In the genomic region with DNA sequence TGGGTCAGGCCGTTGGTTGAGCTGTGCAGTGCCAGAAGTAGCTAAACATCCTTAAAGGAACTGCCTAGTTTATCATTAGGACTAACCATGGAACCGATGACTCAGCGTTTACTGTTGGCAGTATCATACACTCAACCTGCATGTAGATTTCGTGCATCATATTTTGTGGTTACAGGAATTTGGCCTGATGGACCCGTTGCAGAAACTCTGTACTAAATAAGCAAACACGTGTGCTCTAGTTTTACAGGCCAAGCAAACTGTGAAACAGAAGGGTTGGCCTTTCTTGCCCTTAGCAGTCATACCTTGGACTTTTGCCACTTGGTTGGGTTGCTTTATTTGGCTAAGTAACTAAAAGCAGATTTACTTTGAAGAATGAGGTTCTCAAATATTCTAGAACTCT, we compare ENCODE assay signal across 1 cellular context.
TF ChIP-seq lines count a peak whose summit lies in the region.

No MANE protein-coding gene starts in this region.

TF ChIP-seq in HEK293, 187 proteins besides CTCF, POLR2A, EP300 and RAD21 (continued from another document):
- TF ChIP-seq, protein P1, sequence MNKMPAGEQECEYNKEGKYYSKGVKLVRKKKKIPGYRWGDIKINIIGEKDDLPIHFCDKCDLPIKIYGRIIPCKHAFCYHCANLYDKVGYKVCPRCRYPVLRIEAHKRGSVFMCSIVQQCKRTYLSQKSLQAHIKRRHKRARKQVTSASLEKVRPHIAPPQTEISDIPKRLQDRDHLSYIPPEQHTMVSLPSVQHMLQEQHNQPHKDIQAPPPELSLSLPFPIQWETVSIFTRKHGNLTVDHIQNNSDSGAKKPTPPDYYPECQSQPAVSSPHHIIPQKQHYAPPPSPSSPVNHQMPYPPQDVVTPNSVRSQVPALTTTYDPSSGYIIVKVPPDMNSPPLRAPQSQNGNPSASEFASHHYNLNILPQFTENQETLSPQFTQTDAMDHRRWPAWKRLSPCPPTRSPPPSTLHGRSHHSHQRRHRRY (tag by site-specific recombination; IDR thresholded peaks at IDR 0.05): no peak
- TF ChIP-seq, protein P2, sequence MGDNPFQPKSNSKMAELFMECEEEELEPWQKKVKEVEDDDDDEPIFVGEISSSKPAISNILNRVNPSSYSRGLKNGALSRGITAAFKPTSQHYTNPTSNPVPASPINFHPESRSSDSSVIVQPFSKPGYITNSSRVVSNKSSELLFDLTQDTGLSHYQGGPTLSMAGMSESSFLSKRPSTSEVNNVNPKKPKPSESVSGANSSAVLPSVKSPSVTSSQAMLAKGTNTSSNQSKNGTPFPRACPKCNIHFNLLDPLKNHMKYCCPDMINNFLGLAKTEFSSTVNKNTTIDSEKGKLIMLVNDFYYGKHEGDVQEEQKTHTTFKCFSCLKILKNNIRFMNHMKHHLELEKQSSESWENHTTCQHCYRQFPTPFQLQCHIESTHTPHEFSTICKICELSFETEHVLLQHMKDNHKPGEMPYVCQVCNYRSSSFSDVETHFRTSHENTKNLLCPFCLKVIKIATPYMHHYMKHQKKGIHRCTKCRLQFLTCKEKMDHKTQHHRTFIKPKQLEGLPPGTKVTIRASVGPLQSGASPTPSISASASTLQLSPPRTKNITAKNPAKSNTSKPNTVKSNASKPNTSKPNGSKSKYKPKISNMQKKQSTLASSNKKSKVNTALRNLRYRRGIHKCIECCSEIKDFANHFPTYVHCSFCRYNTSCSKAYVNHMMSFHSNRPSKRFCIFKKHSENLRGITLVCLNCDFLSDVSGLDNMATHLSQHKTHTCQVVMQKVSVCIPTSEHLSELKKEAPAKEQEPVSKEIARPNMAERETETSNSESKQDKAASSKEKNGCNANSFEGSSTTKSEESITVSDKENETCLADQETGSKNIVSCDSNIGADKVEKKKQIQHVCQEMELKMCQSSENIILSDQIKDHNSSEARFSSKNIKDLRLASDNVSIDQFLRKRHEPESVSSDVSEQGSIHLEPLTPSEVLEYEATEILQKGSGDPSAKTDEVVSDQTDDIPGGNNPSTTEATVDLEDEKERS (tag by site-specific recombination; IDR thresholded peaks at IDR 0.05): no peak
